11 cellular contexts compared by ENCODE assay signal in genomic region chr20:21074605-21075336, GRCh38. TPM values are rescaled to one million over a fixed set of nuclear protein-coding genes. Genes with fewer than 3 reads are reported as not detected.
DNase-seq lines count a peak whose midpoint lies in the region; ATAC-seq and TF ChIP-seq lines count a peak whose summit lies in the region.
"Had no signal": no experiment of that assay in that cellular context is flagged by ENCODE, and none has a peak within 500 bp of the region (broad histone marks: within the 10 kb centered on the region; RNA-seq: fewer than 3 reads in every experiment).

No MANE protein-coding gene starts in this region.

- ATAC-seq in GM18519 (IDR thresholded peaks at IDR 0.05; ENCODE audit: low FRiP score, unreplicated experiment) = peak; percentile 91
- ATAC-seq in GM21717 (IDR thresholded peaks at IDR 0.05; ENCODE audit: unreplicated experiment) = peak; percentile 95
- ATAC-seq in HG03442 (IDR thresholded peaks at IDR 0.05; ENCODE audit: unreplicated experiment) = peak; percentile 98
- peak; percentile 79 for ATAC-seq in activated T-helper 17 cell treated with anti-CD3 and anti-CD28 coated beads, Interleukin-2, amount 50 U/mL, for 72 hours (replicated peaks)
- no peak for ATAC-seq in upper lobe of left lung (ENCODE audit: low FRiP score in 2 of 2)
- ATAC-seq in left colon = no peak
- ATAC-seq: heart left ventricle had no signal

- TF ChIP-seq POLR2A in upper lobe of left lung (IDR thresholded peaks at IDR 0.05) = no peak

- H3K4me1 Mint-ChIP-seq in activated T-helper 17 cell treated with anti-CD3 and anti-CD28 coated beads, Interleukin-2, amount 50 U/mL, for 72 hours = no peaks in the 10 kb centered on the region

- no peaks in the 10 kb centered on the region for H3K4me1 ChIP-seq in upper lobe of left lung
- H3K4me1 ChIP-seq: heart left ventricle, parathyroid adenoma had no signal

- no peak overlapping the region for H3K4me3 Mint-ChIP-seq in activated T-helper 17 cell treated with anti-CD3 and anti-CD28 coated beads, Interleukin-2, amount 50 U/mL, for 72 hours

- H3K36me3 Mint-ChIP-seq in activated T-helper 17 cell treated with anti-CD3 and anti-CD28 coated beads, Interleukin-2, amount 50 U/mL, for 72 hours (ENCODE audit: low read depth) = no peaks in the 10 kb centered on the region

- H3K27me3 Mint-ChIP-seq in activated T-helper 17 cell treated with anti-CD3 and anti-CD28 coated beads, Interleukin-2, amount 50 U/mL, for 72 hours = peaks cover 22% of the 10 kb centered on the region

- H3K36me3 ChIP-seq in upper lobe of left lung = no peaks in the 10 kb centered on the region
- H3K36me3 ChIP-seq: heart left ventricle had no signal

- H3K27ac Mint-ChIP-seq in activated T-helper 17 cell treated with anti-CD3 and anti-CD28 coated beads, Interleukin-2, amount 50 U/mL, for 72 hours = no peak overlapping the region

- 73 to 75% methylated on average over 12 of the region's 12 CpGs for WGBS in upper lobe of left lung, 2 donors

- no peaks in the 10 kb centered on the region for H3K9me3 ChIP-seq in upper lobe of left lung
- H3K9me3 ChIP-seq: heart left ventricle had no signal

- no peak for TF ChIP-seq EP300 in upper lobe of left lung (IDR thresholded peaks at IDR 0.05)

- H3K27ac ChIP-seq in upper lobe of left lung = no peak overlapping the region
- H3K27ac ChIP-seq: heart left ventricle, parathyroid adenoma had no signal

- H3K27me3 ChIP-seq in upper lobe of left lung = no peaks in the 10 kb centered on the region

- no peak overlapping the region for H3K4me3 ChIP-seq in upper lobe of left lung
- H3K4me3 ChIP-seq: heart left ventricle had no signal

- intact Hi-C loops in left colon (cut with DNase I, micrococcal nuclease) = no loop called here

- no peaks in the 10 kb centered on the region for H3K9me3 Mint-ChIP-seq in activated T-helper 17 cell treated with anti-CD3 and anti-CD28 coated beads, Interleukin-2, amount 50 U/mL, for 72 hours

- DNase-seq in cerebellum (ENCODE audit: low spot score) (no peak), NCI-H1048 (lab: John Stamatoyannopoulos, UW) (no peak), upper lobe of left lung (no peak), left colon (no peak)
- DNase-seq: heart left ventricle had no signal

- no peak for TF ChIP-seq CTCF in upper lobe of left lung (IDR thresholded peaks at IDR 0.05)

RNA-seq across cellular contexts. Expression of gene LINC00237, which starts 31.4 kb away (rescaled TPM):
- total RNA-seq in activated T-helper 17 cell treated with anti-CD3 and anti-CD28 coated beads, Interleukin-2, amount 50 U/mL, for 72 hours = not detected
- 0.45 TPM for total RNA-seq in cerebellum
- total RNA-seq in upper lobe of left lung = not detected
- total RNA-seq in left colon = not detected
- total RNA-seq: heart left ventricle, OCI-LY7 had no signal

RNA-seq across cellular contexts. Expression of gene KIZ, which starts 51.1 kb away (rescaled TPM):
- 10 to 100 TPM in 1 of 2 donors, 1 to 10 TPM in 1; 9.7 to 10.5 TPM for total RNA-seq in activated T-helper 17 cell treated with anti-CD3 and anti-CD28 coated beads, Interleukin-2, amount 50 U/mL, for 72 hours
- total RNA-seq in cerebellum = 13.1 TPM
- 10 to 100 TPM in 5 of 6 donors, 1 to 10 TPM in 1; 7.9 to 29.3 (median 15.2) TPM for total RNA-seq in upper lobe of left lung
- total RNA-seq in left colon = 10 to 100 TPM; 10.0 to 23.4 TPM

Comparison
In these comparisons a context has a peak if more than half of its experiments do, and no peak if none do; other contexts are left out.
1. ATAC-seq: peak in GM18519 (single experiment), GM21717 (single experiment), HG03442 (single experiment) and activated T-helper 17 cell treated with anti-CD3 and anti-CD28 coated beads, Interleukin-2, amount 50 U/mL, for 72 hours (single experiment); none in upper lobe of left lung (0 of 2) and left colon (single experiment).